In genomic region chr2:174608866-174609214, GRCh38 we compare ENCODE assay signal across 10 cellular contexts. TPM values are rescaled to one million over a fixed set of nuclear protein-coding genes. Genes with fewer than 3 reads are reported as not detected.
DNase-seq lines count a peak whose midpoint lies in the region; ATAC-seq and TF ChIP-seq lines count a peak whose summit lies in the region.
"Had no signal": no experiment of that assay in that cellular context is flagged by ENCODE, and none has a peak within 500 bp of the region (broad histone marks: within the 10 kb centered on the region; RNA-seq: fewer than 3 reads in every experiment).

No MANE protein-coding gene starts in this region.

- TF ChIP-seq POLR2A in spleen (IDR thresholded peaks at IDR 0.05) (no peak), uterus (IDR thresholded peaks at IDR 0.05) (no peak)

- peaks cover 45 to 100% (median 84%) of the 10 kb centered on the region in 6 donors for H3K4me1 ChIP-seq in spleen
- no peaks in the 10 kb centered on the region for H3K4me1 ChIP-seq in uterus

- H3K27me3 Mint-ChIP-seq in activated CD4-positive, alpha-beta T cell treated with anti-CD3 and anti-CD28 coated beads, Interleukin-2, amount 10 ng/mL, durations not matched to agents 24 days and 14 days = no peaks in the 10 kb centered on the region

- H3K9me3 Mint-ChIP-seq in activated CD4-positive, alpha-beta T cell treated with anti-CD3 and anti-CD28 coated beads, Interleukin-2, amount 10 ng/mL, durations not matched to agents 24 days and 14 days = peaks cover 3% of the 10 kb centered on the region

- peak overlapping the region; percentile 69 for H3K4me3 Mint-ChIP-seq in activated CD4-positive, alpha-beta T cell treated with anti-CD3 and anti-CD28 coated beads, Interleukin-2, amount 10 ng/mL, durations not matched to agents 24 days and 14 days

- DNase-seq in activated CD4-positive, alpha-beta T cell treated with anti-CD3 and anti-CD28 coated beads, Interleukin-2, amount 10 ng/mL, durations not matched to agents 24 days and 14 days = no peak
- DNase-seq in activated CD4-positive, alpha-beta T cell treated with anti-CD3 and anti-CD28 coated beads for 48 hours = no peak
- DNase-seq in spleen = no peak
- DNase-seq in NCI-H2196 (lab: John Stamatoyannopoulos, UW; ENCODE audit: unreplicated experiment) = no peak
- DNase-seq in NK-92 treated with Interleukin-12 subunit alpha and Interleukin-12 subunit beta, amount 100 ng/mL, for 24 hours (lab: John Stamatoyannopoulos, UW) = no peak
- DNase-seq in uterus = no peak
- DNase-seq: NCI-H1436 treated with DMSO at 0.1 percent for 48 hours, substantia nigra had no signal

- intact Hi-C loops in activated CD4-positive, alpha-beta T cell treated with anti-CD3 and anti-CD28 coated beads, Interleukin-2, amount 10 ng/mL, durations not matched to agents 24 days and 14 days (cut with micrococcal nuclease) = loop anchor here (1.0 to 10.0 kb wide), 7 partner anchors 8 to 226 kb away; partner anchors contain the start of gene WIPF1
- intact Hi-C loops in spleen (cut with DNase I; ENCODE audit: low total_unique reads) = loop anchor here (10.0 kb wide), 1 partner anchor 144 kb away; no protein-coding TSS in a partner anchor
- intact Hi-C loops in uterus (cut with DNase I; ENCODE audit: low total_unique reads) = no loop called here

- H3K4me3 ChIP-seq in spleen (no peak overlapping the region), uterus (no peak overlapping the region)

- peaks cover 77% of the 10 kb centered on the region for H3K4me1 Mint-ChIP-seq in activated CD4-positive, alpha-beta T cell treated with anti-CD3 and anti-CD28 coated beads, Interleukin-2, amount 10 ng/mL, durations not matched to agents 24 days and 14 days

- H3K9me3 ChIP-seq in spleen (no peaks in the 10 kb centered on the region), uterus (no peaks in the 10 kb centered on the region)

- peak overlapping the region in 7 of 8 donors; percentile 29 to 85 (median 66) for H3K27ac ChIP-seq in spleen
- no peak overlapping the region for H3K27ac ChIP-seq in uterus

- H3K27me3 ChIP-seq in spleen (replicated peaks in 1 of 7) (no peaks in the 10 kb centered on the region), uterus (no peaks in the 10 kb centered on the region)

- peak overlapping the region; percentile 93 for H3K27ac Mint-ChIP-seq in activated CD4-positive, alpha-beta T cell treated with anti-CD3 and anti-CD28 coated beads, Interleukin-2, amount 10 ng/mL, durations not matched to agents 24 days and 14 days

- H3K36me3 Mint-ChIP-seq in activated CD4-positive, alpha-beta T cell treated with anti-CD3 and anti-CD28 coated beads, Interleukin-2, amount 10 ng/mL, durations not matched to agents 24 days and 14 days (ENCODE audit: low read depth) = peaks cover 41% of the 10 kb centered on the region

- H3K36me3 ChIP-seq in spleen = peaks cover 0 to 41% (median 0%) of the 10 kb centered on the region in 6 donors
- no peaks in the 10 kb centered on the region for H3K36me3 ChIP-seq in uterus

- ATAC-seq in HG02588 (IDR thresholded peaks at IDR 0.05; ENCODE audit: unreplicated experiment) (peak; percentile 39), HG03565 (IDR thresholded peaks at IDR 0.05; ENCODE audit: unreplicated experiment) (peak; percentile 24)

- TF ChIP-seq CTCF in spleen (IDR thresholded peaks at IDR 0.05 in 8 of 11, conservative IDR thresholded peaks at IDR 0.05 in 3 of 11) (no peak), uterus (IDR thresholded peaks at IDR 0.05) (no peak)

RNA-seq across cellular contexts. Expression of gene WIPF1, which starts 11.2 kb away (rescaled TPM):
- 280 and 287 TPM in 2 replicates for total RNA-seq in activated CD4-positive, alpha-beta T cell treated with anti-CD3 and anti-CD28 coated beads, Interleukin-2, amount 10 ng/mL, durations not matched to agents 24 days and 14 days
- total RNA-seq in spleen (100 to 1,000 TPM; 153 to 265 (median 242) TPM), uterus (10 to 100 TPM; 12.3 to 61.9 (median 26.3) TPM)
- polyA plus RNA-seq in spleen = 10 to 100 TPM; 74.9 to 86.3 (median 82.8) TPM

Comparison
In these comparisons a context has a peak if more than half of its experiments do, and no peak if none do; other contexts are left out.
1. H3K27ac ChIP-seq: peak in spleen (7 of 8); none in uterus (0 of 2).